Comparison of ENCODE assay signal across 8 cellular contexts in genomic region chr5:134510970-134511795, GRCh38. TPM values are rescaled to one million over a fixed set of nuclear protein-coding genes. Genes with fewer than 3 reads are reported as not detected.
A peak's percentile ranks its signal among the peaks of the same experiment; 100 is the strongest.
DNase-seq lines count a peak whose midpoint lies in the region; ATAC-seq and TF ChIP-seq lines count a peak whose summit lies in the region.

No MANE protein-coding gene starts in this region.

- H3K9ac ChIP-seq in endodermal cell (ENCODE audit: extremely low read depth, low read length, poor library complexity, severe bottlenecking) (peak overlapping the region; percentile 64), rectal smooth muscle tissue (ENCODE audit: low read length) (peak overlapping the region; percentile 10)

- H3K4me3 ChIP-seq in Caco-2 (ENCODE audit: low read depth, low read length) (no peak overlapping the region), endodermal cell (ENCODE audit: low read length) (peak overlapping the region; percentile 16), rectal smooth muscle tissue (ENCODE audit: low read length) (no peak overlapping the region)

- H3K36me3 Mint-ChIP-seq in Caco-2 (ENCODE audit: insufficient read depth, unreplicated experiment): peaks cover 23% of the 10 kb centered on the region
- no peaks in the 10 kb centered on the region for H3K36me3 Mint-ChIP-seq in endodermal cell (ENCODE audit: low read depth)

- H3K27ac Mint-ChIP-seq in Caco-2 (ENCODE audit: unreplicated experiment) (peak overlapping the region; percentile 92), endodermal cell (peak overlapping the region; percentile 99)

- H3K4me1 Mint-ChIP-seq in Caco-2 (ENCODE audit: low read depth, unreplicated experiment): peaks cover 52% of the 10 kb centered on the region
- H3K4me1 Mint-ChIP-seq in endodermal cell: peaks cover 31% of the 10 kb centered on the region

- DNase-seq in Caco-2 (peak; percentile 86 to 92), endodermal cell (peak; percentile 93), GM10248 (ENCODE audit: extremely low spot score) (no peak), NAMALWA (ENCODE audit: low spot score) (no peak), middle frontal gyrus (ENCODE audit: extremely low spot score, low spot score) (no peak)

- H3K9me3 Mint-ChIP-seq in Caco-2 (ENCODE audit: unreplicated experiment) (no peaks in the 10 kb centered on the region), endodermal cell (no peaks in the 10 kb centered on the region)

- TF ChIP-seq CTCF in Caco-2 (IDR thresholded peaks at IDR 0.05; ENCODE audit: insufficient read depth in 1 of 2, low read depth in 1 of 2, low read length in 1 of 2, severe bottlenecking in 1 of 2, unreplicated experiment in 1 of 2): no peak
- TF ChIP-seq CTCF in endodermal cell (conservative IDR thresholded peaks at IDR 0.05): no peak
- TF ChIP-seq CTCF in GM10248 (IDR thresholded peaks at IDR 0.05; ENCODE audit: control extremely low read depth, extremely low read depth, low read depth, missing control alignments): no peak

- CTCF ChIA-PET in Caco-2 (lab: Charles Lee): interaction anchor here (0.5 to 2.2 kb wide), 15 partner anchors 11 to 374 kb away, joined by 3 to 19 read pairs (median 5); partner anchors contain the start of genes CDKN2AIPNL, JADE2 and UBE2B
- CTCF ChIA-PET in GM10248 (lab: Yijun Ruan, JAX): interaction anchor here (0.8 to 1.7 kb wide), 5 partner anchors 10 to 207 kb away, joined by 3 to 4 read pairs (median 3); no protein-coding TSS in a partner anchor

- TSS peak; percentile 53 for BruUV-seq in Caco-2 (replicated peaks; lab: Mats Ljungman, UMichigan)

- POLR2A ChIA-PET in Caco-2 (lab: Charles Lee): interaction anchor here (0.6 to 2.7 kb wide), 10 partner anchors 8 to 116 kb away, joined by 3 to 41 read pairs (median 6); partner anchors contain the start of genes CDKN2AIPNL and JADE2
- POLR2A ChIA-PET in GM10248 (lab: Yijun Ruan, JAX): no interaction called here

- H3K36me3 ChIP-seq in Caco-2 (ENCODE audit: control insufficient read depth, insufficient read depth, low read length) (no peaks in the 10 kb centered on the region; the same call in 1 of the 2 replicates), endodermal cell (ENCODE audit: control insufficient read depth, insufficient read depth, low read length) (no peaks in the 10 kb centered on the region), rectal smooth muscle tissue (ENCODE audit: control insufficient read depth, insufficient read depth, low read length) (peaks cover 2% of the 10 kb centered on the region)

- WGBS in endodermal cell (ENCODE audit: insufficient coverage in 1 of 2, insufficient read length in 1 of 2), 2 experiments: 55 to 68% methylated on average over 5 to 9 of the region's 9 CpGs

- peak overlapping the region; percentile 3 for H3K27ac ChIP-seq in endodermal cell (ENCODE audit: low read depth, low read length)
- H3K27ac ChIP-seq in rectal smooth muscle tissue (ENCODE audit: low read depth, low read length): no peak overlapping the region

- ATAC-seq in SK-N-SH treated with all-trans-retinoic acid at 6 μM for 48 hours (peak; percentile 22), GM21526 (IDR thresholded peaks at IDR 0.05; ENCODE audit: low FRiP score, unreplicated experiment) (no peak)

- H3K9me3 ChIP-seq in Caco-2: no peaks in the 10 kb centered on the region
- no peaks in the 10 kb centered on the region for H3K9me3 ChIP-seq in endodermal cell (ENCODE audit: control insufficient read depth, low read length)

- H3K4me1 ChIP-seq in Caco-2 (peaks cover 55% of the 10 kb centered on the region), endodermal cell (ENCODE audit: control insufficient read depth, insufficient read depth, low read length) (peaks cover 18% of the 10 kb centered on the region), rectal smooth muscle tissue (ENCODE audit: control insufficient read depth, insufficient read depth, low read length) (no peaks in the 10 kb centered on the region)

- no peaks in the 10 kb centered on the region for H3K27me3 ChIP-seq in Caco-2 (replicated peaks; ENCODE audit: control insufficient read depth, insufficient read depth, low read length)
- H3K27me3 ChIP-seq in endodermal cell (ENCODE audit: control insufficient read depth, insufficient read depth, low read length, poor library complexity, severe bottlenecking): no peaks in the 10 kb centered on the region
- H3K27me3 ChIP-seq in rectal smooth muscle tissue (ENCODE audit: control insufficient read depth, insufficient read depth, low read length): no peaks in the 10 kb centered on the region

- H3K4me3 Mint-ChIP-seq in Caco-2 (ENCODE audit: unreplicated experiment) (peak overlapping the region; percentile 40), endodermal cell (peak overlapping the region; percentile 19)

- no peaks in the 10 kb centered on the region for H3K27me3 Mint-ChIP-seq in Caco-2 (ENCODE audit: insufficient read depth, unreplicated experiment)
- no peaks in the 10 kb centered on the region for H3K27me3 Mint-ChIP-seq in endodermal cell (ENCODE audit: insufficient read depth)

- intact Hi-C loops in Caco-2 (cut with micrococcal nuclease; ENCODE audit: unreplicated experiment): loop anchor here (5.0 kb wide), 1 partner anchor 139 kb away; the partner anchor contains the start of gene UBE2B

TF ChIP-seq in SK-N-SH treated with all-trans-retinoic acid at 6 μM for 48 hours, 23 proteins besides CTCF, POLR2A, EP300 and RAD21:
- no peak for TF ChIP-seq PATZ1 (CRISPR knock-in tag; IDR thresholded peaks at IDR 0.05; ENCODE audit: borderline replicate concordance)

RNA-seq across cellular contexts. Expression of gene JADE2, which starts 14.3 kb away (rescaled TPM):
- 65.3 and 67.6 TPM in 2 replicates for total RNA-seq in Caco-2 (2022)
- total RNA-seq in endodermal cell: 10 to 100 TPM; 33.9 to 51.9 TPM
- 4.3 TPM for polyA plus RNA-seq in endodermal cell (2013, experiment 1 of 2)
- 4.5 TPM for polyA plus RNA-seq in endodermal cell (2013, experiment 2 of 2)

Comparison
In these comparisons a context has a peak if more than half of its experiments do, and no peak if none do; other contexts are left out.
1. DNase-seq: peak in Caco-2 (2 of 2) and endodermal cell (single experiment); none in GM10248 (single experiment), NAMALWA (single experiment) and middle frontal gyrus (single experiment).